17 cellular contexts compared by ENCODE assay signal in genomic region chr15:89136084-89136806, GRCh38. TPM values are rescaled to one million over a fixed set of nuclear protein-coding genes. Genes with fewer than 3 reads are reported as not detected.
DNase-seq lines count a peak whose midpoint lies in the region; ATAC-seq and TF ChIP-seq lines count a peak whose summit lies in the region.
"Had no signal": no experiment of that assay in that cellular context is flagged by ENCODE, and none has a peak within 500 bp of the region (broad histone marks: within the 10 kb centered on the region; RNA-seq: fewer than 3 reads in every experiment).

No MANE protein-coding gene starts in this region.

- H3K4me1 ChIP-seq in muscle layer of duodenum (ENCODE audit: control insufficient read depth in 1 of 2, insufficient read depth in 2 of 2, low read length in 2 of 2) (peaks cover 29 to 30% of the 10 kb centered on the region in 2 donors), testis (peaks cover 28% of the 10 kb centered on the region), BE2C (peaks cover 15% of the 10 kb centered on the region), SJCRH30 (no peaks in the 10 kb centered on the region)

- TF ChIP-seq CTCF in testis (IDR thresholded peaks at IDR 0.05) (no peak), BE2C (IDR thresholded peaks at IDR 0.05; ENCODE audit: low read depth, low read length) (no peak)

- no peak for ATAC-seq in activated CD8-positive, alpha-beta T cell treated with anti-CD3 and anti-CD28 coated beads, Interleukin-2, amount 10 ng/mL, durations not matched to agents 7 days and 5 days
- no peak for ATAC-seq in effector memory CD8-positive, alpha-beta T cell (replicated peaks)
- ATAC-seq: CD8-positive, alpha-beta T cell; GM23338 had no signal

- no peak for TF ChIP-seq POLR2A in testis (IDR thresholded peaks at IDR 0.05)

- intact Hi-C loops in testis (cut with DNase I; ENCODE audit: low total_unique reads): no loop called here

- H3K27ac Mint-ChIP-seq in activated CD8-positive, alpha-beta T cell treated with anti-CD3 and anti-CD28 coated beads, Interleukin-2, amount 10 ng/mL, durations not matched to agents 7 days and 5 days: peak overlapping the region; percentile 17
- peak overlapping the region; percentile 57 to 95 for H3K27ac Mint-ChIP-seq in effector memory CD8-positive, alpha-beta T cell
- H3K27ac Mint-ChIP-seq: activated naive CD4-positive, alpha-beta T cell treated with anti-CD3 and anti-CD28 coated beads, Interleukin-2, amount 10 ng/mL, durations not matched to agents 7 days and 5 days; GM23338 had no signal

- no peak overlapping the region for H3K4me3 Mint-ChIP-seq in activated CD8-positive, alpha-beta T cell treated with anti-CD3 and anti-CD28 coated beads, Interleukin-2, amount 10 ng/mL, durations not matched to agents 7 days and 5 days
- H3K4me3 Mint-ChIP-seq in effector memory CD8-positive, alpha-beta T cell: peak overlapping the region; percentile 37 to 53
- H3K4me3 Mint-ChIP-seq: activated naive CD4-positive, alpha-beta T cell treated with anti-CD3 and anti-CD28 coated beads, Interleukin-2, amount 10 ng/mL, durations not matched to agents 7 days and 5 days; CD8-positive, alpha-beta T cell; GM23338 had no signal

- H3K27ac ChIP-seq in muscle layer of duodenum (ENCODE audit: low read length): peak overlapping the region; percentile 47
- H3K27ac ChIP-seq in testis: peak overlapping the region; percentile 39 to 62
- no peak overlapping the region for H3K27ac ChIP-seq in SJCRH30
- H3K27ac ChIP-seq: KMS-11 had no signal

- H3K27me3 Mint-ChIP-seq in activated CD8-positive, alpha-beta T cell treated with anti-CD3 and anti-CD28 coated beads, Interleukin-2, amount 10 ng/mL, durations not matched to agents 7 days and 5 days (ENCODE audit: low read depth): no peaks in the 10 kb centered on the region
- H3K27me3 Mint-ChIP-seq in effector memory CD8-positive, alpha-beta T cell: no peaks in the 10 kb centered on the region
- H3K27me3 Mint-ChIP-seq: activated naive CD4-positive, alpha-beta T cell treated with anti-CD3 and anti-CD28 coated beads, Interleukin-2, amount 10 ng/mL, durations not matched to agents 7 days and 5 days had no signal

- no peaks in the 10 kb centered on the region for H3K9me3 Mint-ChIP-seq in activated CD8-positive, alpha-beta T cell treated with anti-CD3 and anti-CD28 coated beads, Interleukin-2, amount 10 ng/mL, durations not matched to agents 7 days and 5 days (ENCODE audit: insufficient read depth)
- no peaks in the 10 kb centered on the region for H3K9me3 Mint-ChIP-seq in effector memory CD8-positive, alpha-beta T cell
- H3K9me3 Mint-ChIP-seq: activated naive CD4-positive, alpha-beta T cell treated with anti-CD3 and anti-CD28 coated beads, Interleukin-2, amount 10 ng/mL, durations not matched to agents 7 days and 5 days; CD8-positive, alpha-beta T cell; GM23338 had no signal

- DNase-seq in activated CD8-positive, alpha-beta T cell treated with anti-CD3 and anti-CD28 coated beads, Interleukin-2, amount 10 ng/mL, durations not matched to agents 7 days and 5 days: no peak
- no peak for DNase-seq in effector memory CD8-positive, alpha-beta T cell
- no peak for DNase-seq in testis
- no peak for DNase-seq in NCI-H526 (lab: John Stamatoyannopoulos, UW)
- DNase-seq in hypothalamus (lab: John Stamatoyannopoulos, UW): no peak
- DNase-seq in BE2C: no peak
- DNase-seq in SJCRH30: no peak
- DNase-seq: activated CD4-positive, alpha-beta T cell treated with anti-CD3 and anti-CD28 coated beads, Interleukin-2, amount 50 U/mL, for 48 hours; activated naive CD4-positive, alpha-beta T cell treated with anti-CD3 and anti-CD28 coated beads, Interleukin-2, amount 10 ng/mL, durations not matched to agents 7 days and 5 days; kidney; NCI-H187; stimulated activated CD8-positive, alpha-beta memory T cell treated with anti-CD3 and anti-CD28 coated beads, Interleukin-4, amount 100 ng/mL, for 48 hours; T1000 had no signal

- POLR2A ChIA-PET in activated CD8-positive, alpha-beta T cell treated with anti-CD3 and anti-CD28 coated beads, Interleukin-2, amount 10 ng/mL, durations not matched to agents 7 days and 5 days (lab: Charles Lee): no interaction called here

- WGBS in testis, 2 donors: 81 to 86% methylated on average over 12 of the region's 12 CpGs

- peaks cover 17% of the 10 kb centered on the region for H3K36me3 Mint-ChIP-seq in activated CD8-positive, alpha-beta T cell treated with anti-CD3 and anti-CD28 coated beads, Interleukin-2, amount 10 ng/mL, durations not matched to agents 7 days and 5 days (ENCODE audit: low read depth)
- no peaks in the 10 kb centered on the region for H3K36me3 Mint-ChIP-seq in effector memory CD8-positive, alpha-beta T cell (ENCODE audit: insufficient read depth)

- no peaks in the 10 kb centered on the region for H3K27me3 ChIP-seq in muscle layer of duodenum (ENCODE audit: low read depth, low read length)
- H3K27me3 ChIP-seq in testis: no peaks in the 10 kb centered on the region
- H3K27me3 ChIP-seq in BE2C: no peaks in the 10 kb centered on the region
- H3K27me3 ChIP-seq in SJCRH30: no peaks in the 10 kb centered on the region

- CTCF ChIA-PET in activated CD8-positive, alpha-beta T cell treated with anti-CD3 and anti-CD28 coated beads, Interleukin-2, amount 10 ng/mL, durations not matched to agents 7 days and 5 days (lab: Charles Lee): interaction anchor here (0.7 to 2.1 kb wide), 6 partner anchors 35 to 105 kb away, joined by 3 to 7 read pairs (median 4); no protein-coding TSS in a partner anchor

- H3K36me3 ChIP-seq in muscle layer of duodenum (ENCODE audit: control insufficient read depth in 1 of 2, insufficient read depth in 2 of 2, low read length in 2 of 2) (peaks cover 0 to 12% of the 10 kb centered on the region in 2 donors), testis (ENCODE audit: low read depth, missing control alignments) (no peaks in the 10 kb centered on the region), BE2C (peaks cover 8% of the 10 kb centered on the region), SJCRH30 (0 out of 2 replicates have a peak, but pooled peaks cover 2% of the 10 kb centered on the region)

- H3K9me3 ChIP-seq in muscle layer of duodenum (ENCODE audit: control insufficient read depth in 1 of 2, low read length in 2 of 2) (no peaks in the 10 kb centered on the region), testis (no peaks in the 10 kb centered on the region), BE2C (no peaks in the 10 kb centered on the region), SJCRH30 (replicated peaks) (no peaks in the 10 kb centered on the region)

- H3K4me1 Mint-ChIP-seq in activated CD8-positive, alpha-beta T cell treated with anti-CD3 and anti-CD28 coated beads, Interleukin-2, amount 10 ng/mL, durations not matched to agents 7 days and 5 days (ENCODE audit: low read depth): peaks cover 37% of the 10 kb centered on the region
- H3K4me1 Mint-ChIP-seq in effector memory CD8-positive, alpha-beta T cell (ENCODE audit: low read depth in 2 of 2): peaks cover 34 to 52% of the 10 kb centered on the region in 2 donors

- H3K4me3 ChIP-seq in muscle layer of duodenum (ENCODE audit: low read depth in 1 of 2, low read length in 2 of 2): no peak overlapping the region
- no peak overlapping the region for H3K4me3 ChIP-seq in testis
- no peak overlapping the region for H3K4me3 ChIP-seq in BE2C (ENCODE audit: low read depth, low read length)
- no peak overlapping the region for H3K4me3 ChIP-seq in SJCRH30
- H3K4me3 ChIP-seq: GM23338 had no signal

RNA-seq across cellular contexts. Expression of gene ABHD2, which starts 48.0 kb away (rescaled TPM):
- total RNA-seq in activated CD8-positive, alpha-beta T cell treated with anti-CD3 and anti-CD28 coated beads, Interleukin-2, amount 10 ng/mL, durations not matched to agents 7 days and 5 days: 10 to 100 TPM; 71.3 to 71.9 TPM
- 100 to 1,000 TPM in 1 of 2 donors, 10 to 100 TPM in 1; 82.5 to 109 TPM for total RNA-seq in testis
- 214 TPM for polyA plus RNA-seq in testis (ENCODE audit: insufficient read depth, low read depth, low replicate concordance)
- 45.7 TPM for polyA plus RNA-seq in BE2C (2012; ENCODE audit: insufficient read depth, insufficient read length, low read depth)
- total RNA-seq in SJCRH30 (2014; rRNA removed; shearing (Covaris generic)): 25.5 and 27.7 TPM in 2 replicates
